In genomic region chr3:75670445-75670882, GRCh38 we compare ENCODE assay signal across 12 cellular contexts. TPM values are rescaled to one million over a fixed set of nuclear protein-coding genes. Genes with fewer than 3 reads are reported as not detected.
DNase-seq lines count a peak whose midpoint lies in the region; ATAC-seq and TF ChIP-seq lines count a peak whose summit lies in the region.
"Not testable (repeated sequence)": the region's sequence is repeated elsewhere in the genome, so short reads cannot be mapped to it uniquely, and the experiment has no call there.
"Had no signal": no experiment of that assay in that cellular context is flagged by ENCODE, and none has a peak within 500 bp of the region (broad histone marks: within the 10 kb centered on the region; RNA-seq: fewer than 3 reads in every experiment).

No MANE protein-coding gene starts in this region.

- not testable (repeated sequence) for H3K4ac ChIP-seq in trophoblast cell (ENCODE audit: low read depth, low read length)

- ATAC-seq in activated CD8-positive, alpha-beta memory T cell treated with anti-CD3 and anti-CD28 coated beads, Interleukin-2, amount 10 ng/mL, durations not matched to agents 7 days and 5 days; thoracic aorta (ENCODE audit: insufficient number of reproducible peaks, low FRiP score, low read depth): not testable (repeated sequence)

- not testable (repeated sequence) for H3K4me1 Mint-ChIP-seq in activated CD8-positive, alpha-beta memory T cell treated with anti-CD3 and anti-CD28 coated beads, Interleukin-2, amount 10 ng/mL, durations not matched to agents 7 days and 5 days

- not testable (repeated sequence) for H3K9ac ChIP-seq in HUES64 (ENCODE audit: low read depth, low read length); trophoblast cell (ENCODE audit: low read length)

- H3K27ac ChIP-seq in HUES64 (ENCODE audit: low read depth, low read length); trophoblast cell (ENCODE audit: low read depth, low read length); thoracic aorta: not testable (repeated sequence)

- peak overlapping the region; percentile 70 for H3K4me2 ChIP-seq in trophoblast cell (ENCODE audit: low read length)

- not testable (repeated sequence) for H3K4me3 Mint-ChIP-seq in activated CD8-positive, alpha-beta memory T cell treated with anti-CD3 and anti-CD28 coated beads, Interleukin-2, amount 10 ng/mL, durations not matched to agents 7 days and 5 days

- H3K79me2 ChIP-seq in trophoblast cell (ENCODE audit: control insufficient read depth, insufficient read depth, low read length, poor library complexity) = not testable (repeated sequence)

- peaks cover 46% of the 10 kb centered on the region for H3K27me3 Mint-ChIP-seq in activated CD8-positive, alpha-beta memory T cell treated with anti-CD3 and anti-CD28 coated beads, Interleukin-2, amount 10 ng/mL, durations not matched to agents 7 days and 5 days

- H3K23ac ChIP-seq in trophoblast cell (ENCODE audit: low read length) = not testable (repeated sequence)

- peak overlapping the region; percentile 23 for H2BK120ac ChIP-seq in trophoblast cell (ENCODE audit: insufficient read depth, low read length, poor library complexity)

- H3K9me3 Mint-ChIP-seq in activated CD8-positive, alpha-beta memory T cell treated with anti-CD3 and anti-CD28 coated beads, Interleukin-2, amount 10 ng/mL, durations not matched to agents 7 days and 5 days (ENCODE audit: low read depth) = peaks cover 15% of the 10 kb centered on the region

- H3K36me3 ChIP-seq in HUES64 (ENCODE audit: insufficient read depth, low read length); trophoblast cell (ENCODE audit: control insufficient read depth in 1 of 2, insufficient read depth in 2 of 2, low read length in 2 of 2); thoracic aorta: not testable (repeated sequence)

- not testable (repeated sequence) for H2AFZ ChIP-seq in trophoblast cell (ENCODE audit: insufficient read depth, low read length, poor library complexity)

- H3K14ac ChIP-seq in trophoblast cell (ENCODE audit: low read length) = not testable (repeated sequence)

- H3K36me3 Mint-ChIP-seq in activated CD8-positive, alpha-beta memory T cell treated with anti-CD3 and anti-CD28 coated beads, Interleukin-2, amount 10 ng/mL, durations not matched to agents 7 days and 5 days = peaks cover 14% of the 10 kb centered on the region

- H4K12ac ChIP-seq in trophoblast cell (ENCODE audit: low read depth, low read length) = not testable (repeated sequence)

- not testable (repeated sequence) for H2AK5ac ChIP-seq in trophoblast cell (ENCODE audit: low read length)

- H2BK12ac ChIP-seq in trophoblast cell (ENCODE audit: low read length) = not testable (repeated sequence)

- DNase-seq in Daoy (ENCODE audit: low read depth) = peak; percentile 56
- DNase-seq in activated CD8-positive, alpha-beta memory T cell treated with anti-CD3 and anti-CD28 coated beads, Interleukin-2, amount 10 ng/mL, durations not matched to agents 7 days and 5 days; thoracic aorta (ENCODE audit: low spot score): not testable (repeated sequence)
- DNase-seq in cerebellar cortex (ENCODE audit: low spot score) = peak; percentile 58
- peak; percentile 61 to 77 for DNase-seq in foreskin fibroblast
- DNase-seq in left kidney (ENCODE audit: low read depth, low spot score) = peak; percentile 61
- DNase-seq in trophoblast cell = peak in 1 of 2 donors; percentile 17

- not testable (repeated sequence) for H2BK5ac ChIP-seq in trophoblast cell (ENCODE audit: low read depth, low read length, poor library complexity)

- not testable (repeated sequence) for H4K8ac ChIP-seq in trophoblast cell (ENCODE audit: low read depth, low read length)

- H3K79me1 ChIP-seq in trophoblast cell (ENCODE audit: low read length) = not testable (repeated sequence)

- H3K9me3 ChIP-seq in HUES64 (ENCODE audit: insufficient read depth, low read depth, low read length) (peaks cover 19% of the 10 kb centered on the region), trophoblast cell (ENCODE audit: insufficient read depth, low read depth, low read length) (peaks cover 25% of the 10 kb centered on the region)
- not testable (repeated sequence) for H3K9me3 ChIP-seq in thoracic aorta

- H3K18ac ChIP-seq in trophoblast cell (ENCODE audit: low read length) = not testable (repeated sequence)

- CTCF ChIA-PET in activated CD8-positive, alpha-beta memory T cell treated with anti-CD3 and anti-CD28 coated beads, Interleukin-2, amount 10 ng/mL, durations not matched to agents 7 days and 5 days (lab: Charles Lee) = not testable (repeated sequence)

- not testable (repeated sequence) for TF ChIP-seq CTCF in foreskin fibroblast (IDR thresholded peaks at IDR 0.05; ENCODE audit: low read depth, low read length); thoracic aorta (IDR thresholded peaks at IDR 0.05)

- H4K91ac ChIP-seq in trophoblast cell (ENCODE audit: low read depth, low read length) = peak overlapping the region; percentile 28

- WGBS in HUES64 = 16% methylated on average over 22 of the region's 22 CpGs
- no CpG with 5 or more reads among the region's 22 CpGs for WGBS in trophoblast cell (ENCODE audit: extremely low coverage, insufficient coverage, insufficient read length)

- H3K27me3 ChIP-seq in HUES64 (ENCODE audit: insufficient read depth, low read length) (peaks cover 90% of the 10 kb centered on the region), trophoblast cell (ENCODE audit: insufficient read depth, low read length) (peaks cover 19% of the 10 kb centered on the region)
- H3K27me3 ChIP-seq in thoracic aorta (replicated peaks; ENCODE audit: insufficient read depth) = not testable (repeated sequence)

- H3K4me3 ChIP-seq in HUES64 (ENCODE audit: low read length) (peak overlapping the region; percentile 59), foreskin fibroblast (ENCODE audit: low read depth in 1 of 2, low read length in 2 of 2) (peak overlapping the region; percentile 23 to 53), trophoblast cell (ENCODE audit: low read depth, low read length) (peak overlapping the region; percentile 35), thoracic aorta (peak overlapping the region; percentile 43)

- peak overlapping the region; percentile 0 for H3K27ac Mint-ChIP-seq in activated CD8-positive, alpha-beta memory T cell treated with anti-CD3 and anti-CD28 coated beads, Interleukin-2, amount 10 ng/mL, durations not matched to agents 7 days and 5 days

- H3K4me1 ChIP-seq in HUES64 (ENCODE audit: insufficient read depth, low read length) = not testable (repeated sequence)
- H3K4me1 ChIP-seq in trophoblast cell (ENCODE audit: control insufficient read depth in 1 of 2, insufficient read depth in 2 of 2, low read length in 2 of 2) = peaks cover 11 to 19% of the 10 kb centered on the region in 2 experiments
- peaks cover 0 to 13% of the 10 kb centered on the region in 2 donors for H3K4me1 ChIP-seq in thoracic aorta (ENCODE audit: control insufficient read depth in 1 of 2, low read depth in 2 of 2)

RNA-seq across cellular contexts. Expression of gene FRG2C, which starts 6.3 kb away (rescaled TPM):
- total RNA-seq in Daoy (2014; rRNA removed; shearing (Covaris generic)) = 0.06 TPM in 1 of 2 replicates, not detected in the other
- polyA plus RNA-seq in HUES64 (2013, experiment 1 of 2) = not detected
- polyA plus RNA-seq in HUES64 (2013, experiment 2 of 2) = not detected
- not detected for total RNA-seq in activated CD8-positive, alpha-beta memory T cell treated with anti-CD3 and anti-CD28 coated beads, Interleukin-2, amount 10 ng/mL, durations not matched to agents 7 days and 5 days
- 0.10 and 0.12 TPM in 2 replicates for polyA plus RNA-seq in trophoblast cell (2013)
- total RNA-seq in thoracic aorta = not detected
- total RNA-seq: CD4-positive, alpha-beta memory T cell; left cardiac atrium; ovary; PC-9 had no signal
- polyA plus RNA-seq: CD4-positive, alpha-beta memory T cell; ovary had no signal
